In the genomic region with DNA sequence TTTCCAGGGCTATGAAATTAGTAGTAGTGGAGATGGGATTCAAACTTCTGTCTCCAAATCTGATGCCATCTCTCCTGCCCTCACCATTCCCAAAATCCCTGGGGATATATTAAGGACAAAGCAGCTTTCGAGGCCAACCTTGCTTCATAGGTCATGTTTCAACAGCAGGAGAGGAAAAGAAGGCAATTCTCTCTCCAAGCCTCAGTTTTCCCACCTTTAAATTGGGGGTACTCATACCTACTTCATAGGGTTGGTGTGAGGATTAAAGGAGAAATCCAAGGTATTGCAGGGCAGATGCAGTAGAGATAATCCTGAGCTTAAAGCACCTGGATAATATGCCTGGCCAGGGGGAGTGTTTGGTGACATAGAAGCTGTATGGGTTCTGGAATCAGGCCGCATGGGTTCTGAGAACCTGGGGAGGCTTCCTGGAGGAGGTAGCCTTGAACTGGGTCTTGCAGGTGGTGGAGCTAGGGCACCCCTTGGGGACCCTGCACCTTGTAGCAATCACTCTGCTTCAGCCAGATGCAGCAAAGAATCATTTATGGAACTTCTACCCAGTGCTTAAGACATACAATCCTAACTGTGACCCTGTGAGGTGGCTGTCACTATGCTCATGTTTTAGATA, we compare ENCODE assay signal across 1 cellular context.
TF ChIP-seq lines count a peak whose summit lies in the region.

No MANE protein-coding gene starts in this region.

TF ChIP-seq in IMR-90, 13 proteins besides CTCF, POLR2A, EP300 and RAD21:
- TF ChIP-seq RFX5 (IDR thresholded peaks at IDR 0.05; ENCODE audit: low read depth, low read length) (no peak), NFE2L2 (IDR thresholded peaks at IDR 0.05; ENCODE audit: low read depth, low read length) (no peak), MAFK (IDR thresholded peaks at IDR 0.05; ENCODE audit: low read depth, low read length) (no peak), FOS (IDR thresholded peaks at IDR 0.05; ENCODE audit: low read depth, low read length) (no peak), CEBPB (IDR thresholded peaks at IDR 0.05; ENCODE audit: low read depth, low read length) (no peak), MXI1 (IDR thresholded peaks at IDR 0.05; ENCODE audit: borderline replicate concordance, low read depth, low read length) (no peak), SMC3 (IDR thresholded peaks at IDR 0.05; ENCODE audit: low read depth, low read length) (no peak), RCOR1 (IDR thresholded peaks at IDR 0.05; ENCODE audit: insufficient replicate concordance, low read length) (no peak), MAZ (IDR thresholded peaks at IDR 0.05; ENCODE audit: borderline replicate concordance, low read depth, low read length) (no peak), BHLHE40 (IDR thresholded peaks at IDR 0.05; ENCODE audit: low read depth, low read length) (no peak), ELK1 (IDR thresholded peaks at IDR 0.05; ENCODE audit: borderline replicate concordance, low read depth, low read length) (no peak), CHD1 (IDR thresholded peaks at IDR 0.05; ENCODE audit: low read depth, low read length) (no peak)
- TF ChIP-seq, protein P1, sequence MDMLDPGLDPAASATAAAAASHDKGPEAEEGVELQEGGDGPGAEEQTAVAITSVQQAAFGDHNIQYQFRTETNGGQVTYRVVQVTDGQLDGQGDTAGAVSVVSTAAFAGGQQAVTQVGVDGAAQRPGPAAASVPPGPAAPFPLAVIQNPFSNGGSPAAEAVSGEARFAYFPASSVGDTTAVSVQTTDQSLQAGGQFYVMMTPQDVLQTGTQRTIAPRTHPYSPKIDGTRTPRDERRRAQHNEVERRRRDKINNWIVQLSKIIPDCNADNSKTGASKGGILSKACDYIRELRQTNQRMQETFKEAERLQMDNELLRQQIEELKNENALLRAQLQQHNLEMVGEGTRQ (IDR thresholded peaks at IDR 0.05; ENCODE audit: low read depth, low read length) = no peak
